In the genomic region with DNA sequence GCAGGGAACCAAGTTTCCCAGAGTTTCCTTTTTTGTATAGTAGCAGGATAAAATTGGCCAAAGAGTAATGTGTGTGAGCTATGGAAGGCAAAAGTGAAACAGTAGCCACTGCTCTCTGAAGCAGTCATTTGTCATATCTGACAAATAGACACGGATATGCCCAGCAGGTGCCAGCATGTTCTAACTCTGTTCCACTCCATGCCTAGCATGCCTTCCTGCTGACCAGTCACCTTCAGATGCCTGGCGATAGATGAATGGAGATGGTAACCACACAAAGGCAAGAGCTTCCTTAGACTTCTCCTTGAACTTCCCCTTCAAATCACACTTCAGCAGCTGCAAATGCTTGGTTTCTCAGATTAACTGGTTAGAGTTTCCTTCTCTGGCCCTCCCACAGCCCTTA, we compare ENCODE assay signal across 13 cellular contexts.
DNase-seq lines count a peak whose midpoint lies in the region; ATAC-seq and TF ChIP-seq lines count a peak whose summit lies in the region.
"Had no signal": no experiment of that assay in that cellular context is flagged by ENCODE, and none has a peak within 500 bp of the region (broad histone marks: within the 10 kb centered on the region; RNA-seq: fewer than 3 reads in every experiment).

No MANE protein-coding gene starts in this region.

- 0 out of 2 replicates have a peak, but pooled peaks have one; percentile 6 for TF ChIP-seq RAD21 in Ishikawa (IDR thresholded peaks at IDR 0.05; ENCODE audit: low read depth)

- H3K27me3 ChIP-seq in BLaER1 treated with 17β-estradiol and CSF1 and Interleukin-3, amounts not matched to agents 10 nM and 100 nM = no peaks in the 10 kb centered on the region
- H3K27me3 ChIP-seq: tibial nerve had no signal

- H3K4me3 Mint-ChIP-seq in activated CD8-positive, alpha-beta T cell treated with anti-CD3 and anti-CD28 coated beads for 36 hours = peak overlapping the region; percentile 16
- H3K4me3 Mint-ChIP-seq: activated B cell treated with CpG ODN at 0.5 μM for 24 hours, HFFc6 had no signal

- intact Hi-C loops in activated CD8-positive, alpha-beta T cell treated with anti-CD3 and anti-CD28 coated beads for 36 hours (cut with micrococcal nuclease) = no loop called here
- intact Hi-C loops in left cardiac atrium (cut with DNase I) = no loop called here

- H3K36me3 Mint-ChIP-seq in activated CD8-positive, alpha-beta T cell treated with anti-CD3 and anti-CD28 coated beads for 36 hours (ENCODE audit: low read depth) = peaks cover 3% of the 10 kb centered on the region

- H3K4me1 ChIP-seq in BLaER1 treated with 17β-estradiol and CSF1 and Interleukin-3, amounts not matched to agents 10 nM and 100 nM = peaks cover 15 to 33% (median 24%) of the 10 kb centered on the region in 10 experiments; a peak in 19 of 20 replicates
- H3K4me1 ChIP-seq: tibial nerve had no signal

- no peak overlapping the region for H3K27ac ChIP-seq in BLaER1 treated with 17β-estradiol and CSF1 and Interleukin-3, amounts not matched to agents 10 nM and 100 nM
- H3K27ac ChIP-seq: tibial nerve had no signal

- H3K4me1 Mint-ChIP-seq in activated CD8-positive, alpha-beta T cell treated with anti-CD3 and anti-CD28 coated beads for 36 hours (ENCODE audit: low read depth) = peaks cover 16% of the 10 kb centered on the region
- H3K4me1 Mint-ChIP-seq: activated B cell treated with CpG ODN at 0.5 μM for 24 hours had no signal

- DNase-seq in activated CD8-positive, alpha-beta T cell treated with anti-CD3 and anti-CD28 coated beads for 36 hours = no peak
- DNase-seq in kidney glomerular epithelial cell (lab: John Stamatoyannopoulos, UW) (peak; percentile 77), NCI-H524 treated with DMSO at 0.1 percent for 48 hours (lab: John Stamatoyannopoulos, UW) (no peak), left cardiac atrium (no peak)
- DNase-seq: activated B cell treated with CpG ODN at 0.5 μM for 24 hours, HFFc6, NCI-H1048, posterior cingulate gyrus had no signal

- no peaks in the 10 kb centered on the region for H3K9me3 Mint-ChIP-seq in activated CD8-positive, alpha-beta T cell treated with anti-CD3 and anti-CD28 coated beads for 36 hours
- H3K9me3 Mint-ChIP-seq: activated B cell treated with CpG ODN at 0.5 μM for 24 hours had no signal

- H3K9ac ChIP-seq in BLaER1 treated with 17β-estradiol and CSF1 and Interleukin-3, amounts not matched to agents 10 nM and 100 nM = no peak overlapping the region

- ATAC-seq in activated CD8-positive, alpha-beta T cell treated with anti-CD3 and anti-CD28 coated beads for 36 hours = peak; percentile 48
- ATAC-seq in GM21526 (IDR thresholded peaks at IDR 0.05; ENCODE audit: low FRiP score, unreplicated experiment) (no peak), GM21528 (IDR thresholded peaks at IDR 0.05; ENCODE audit: low FRiP score, unreplicated experiment) (no peak), left cardiac atrium (no peak)

- TF ChIP-seq EP300 in Ishikawa (IDR thresholded peaks at IDR 0.05; ENCODE audit: borderline replicate concordance) = peak; percentile 91

- POLR2A ChIA-PET in activated CD8-positive, alpha-beta T cell treated with anti-CD3 and anti-CD28 coated beads for 36 hours (lab: Charles Lee) = interaction anchor here (0.7 kb wide), 1 partner anchor 11 kb away, joined by 3 read pairs; no protein-coding TSS in a partner anchor

- H3K36me3 ChIP-seq in BLaER1 treated with 17β-estradiol and CSF1 and Interleukin-3, amounts not matched to agents 10 nM and 100 nM = no peaks in the 10 kb centered on the region
- H3K36me3 ChIP-seq: tibial nerve had no signal

- H3K9me3 ChIP-seq in BLaER1 treated with 17β-estradiol and CSF1 and Interleukin-3, amounts not matched to agents 10 nM and 100 nM (replicated peaks in 1 of 11) = no peaks in the 10 kb centered on the region
- H3K9me3 ChIP-seq: tibial nerve had no signal

- H3K4me3 ChIP-seq in BLaER1 treated with 17β-estradiol and CSF1 and Interleukin-3, amounts not matched to agents 10 nM and 100 nM = no peak overlapping the region
- H3K4me3 ChIP-seq: tibial nerve had no signal

- no peaks in the 10 kb centered on the region for H4K20me1 ChIP-seq in BLaER1 treated with 17β-estradiol and CSF1 and Interleukin-3, amounts not matched to agents 10 nM and 100 nM

- H3K27ac Mint-ChIP-seq in activated CD8-positive, alpha-beta T cell treated with anti-CD3 and anti-CD28 coated beads for 36 hours = peak overlapping the region; percentile 42
- H3K27ac Mint-ChIP-seq: activated B cell treated with CpG ODN at 0.5 μM for 24 hours, HFFc6 had no signal

- CTCF ChIA-PET in activated CD8-positive, alpha-beta T cell treated with anti-CD3 and anti-CD28 coated beads for 36 hours (lab: Charles Lee) = no interaction called here

- peak overlapping the region; percentile 22 to 66 (median 42); a peak in 20 of 22 replicates for H3K4me2 ChIP-seq in BLaER1 treated with 17β-estradiol and CSF1 and Interleukin-3, amounts not matched to agents 10 nM and 100 nM

- H3K27me3 Mint-ChIP-seq in activated CD8-positive, alpha-beta T cell treated with anti-CD3 and anti-CD28 coated beads for 36 hours = no peaks in the 10 kb centered on the region

- TF ChIP-seq CTCF in activated CD8-positive, alpha-beta T cell treated with anti-CD3 and anti-CD28 coated beads for 36 hours (IDR thresholded peaks at IDR 0.05) = no peak

TF ChIP-seq in Ishikawa, 13 proteins besides CTCF, POLR2A, EP300 and RAD21:
- TF ChIP-seq CREB1 (IDR thresholded peaks at IDR 0.05; ENCODE audit: low read depth) (no peak), YY1 (IDR thresholded peaks at IDR 0.05; ENCODE audit: low read depth) (no peak), ZBTB7A (IDR thresholded peaks at IDR 0.05; ENCODE audit: low read depth) (no peak), TAF1 (IDR thresholded peaks at IDR 0.05; ENCODE audit: low read depth) (no peak), TEAD4 (IDR thresholded peaks at IDR 0.05) (peak; percentile 97), USF1 (IDR thresholded peaks at IDR 0.05) (peak; percentile 31; the same call in 1 of the 2 replicates), TCF12 (IDR thresholded peaks at IDR 0.05; ENCODE audit: low read depth) (peak; percentile 92), EGR1 (IDR thresholded peaks at IDR 0.05) (no peak), CEBPB (IDR thresholded peaks at IDR 0.05) (peak; percentile 37; the same call in 1 of the 2 replicates), NFIC (IDR thresholded peaks at IDR 0.05) (peak; percentile 65), MAX (IDR thresholded peaks at IDR 0.05) (peak; percentile 75), FOXM1 (IDR thresholded peaks at IDR 0.05; ENCODE audit: borderline replicate concordance, low read depth) (peak; percentile 74)
- TF ChIP-seq, protein P1, sequence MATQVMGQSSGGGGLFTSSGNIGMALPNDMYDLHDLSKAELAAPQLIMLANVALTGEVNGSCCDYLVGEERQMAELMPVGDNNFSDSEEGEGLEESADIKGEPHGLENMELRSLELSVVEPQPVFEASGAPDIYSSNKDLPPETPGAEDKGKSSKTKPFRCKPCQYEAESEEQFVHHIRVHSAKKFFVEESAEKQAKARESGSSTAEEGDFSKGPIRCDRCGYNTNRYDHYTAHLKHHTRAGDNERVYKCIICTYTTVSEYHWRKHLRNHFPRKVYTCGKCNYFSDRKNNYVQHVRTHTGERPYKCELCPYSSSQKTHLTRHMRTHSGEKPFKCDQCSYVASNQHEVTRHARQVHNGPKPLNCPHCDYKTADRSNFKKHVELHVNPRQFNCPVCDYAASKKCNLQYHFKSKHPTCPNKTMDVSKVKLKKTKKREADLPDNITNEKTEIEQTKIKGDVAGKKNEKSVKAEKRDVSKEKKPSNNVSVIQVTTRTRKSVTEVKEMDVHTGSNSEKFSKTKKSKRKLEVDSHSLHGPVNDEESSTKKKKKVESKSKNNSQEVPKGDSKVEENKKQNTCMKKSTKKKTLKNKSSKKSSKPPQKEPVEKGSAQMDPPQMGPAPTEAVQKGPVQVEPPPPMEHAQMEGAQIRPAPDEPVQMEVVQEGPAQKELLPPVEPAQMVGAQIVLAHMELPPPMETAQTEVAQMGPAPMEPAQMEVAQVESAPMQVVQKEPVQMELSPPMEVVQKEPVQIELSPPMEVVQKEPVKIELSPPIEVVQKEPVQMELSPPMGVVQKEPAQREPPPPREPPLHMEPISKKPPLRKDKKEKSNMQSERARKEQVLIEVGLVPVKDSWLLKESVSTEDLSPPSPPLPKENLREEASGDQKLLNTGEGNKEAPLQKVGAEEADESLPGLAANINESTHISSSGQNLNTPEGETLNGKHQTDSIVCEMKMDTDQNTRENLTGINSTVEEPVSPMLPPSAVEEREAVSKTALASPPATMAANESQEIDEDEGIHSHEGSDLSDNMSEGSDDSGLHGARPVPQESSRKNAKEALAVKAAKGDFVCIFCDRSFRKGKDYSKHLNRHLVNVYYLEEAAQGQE (IDR thresholded peaks at IDR 0.05; ENCODE audit: low read depth) = no peak
